In genomic region chr1:246567258-246568235, GRCh38 we compare ENCODE assay signal across 1 cellular context.
TF ChIP-seq lines count a peak whose summit lies in the region.

No MANE protein-coding gene starts in this region.

TF ChIP-seq in K562, 482 proteins besides CTCF, POLR2A, EP300 and RAD21 (continued from another document and continues in another):
- TF ChIP-seq ZNF609 (CRISPR knock-in tag; IDR thresholded peaks at IDR 0.05; ENCODE audit: borderline replicate concordance), result no peak
- no peak for TF ChIP-seq NFYB (IDR thresholded peaks at IDR 0.05; ENCODE audit: extremely low read depth, insufficient read length)
- TF ChIP-seq HMG20A (CRISPR knock-in tag; conservative IDR thresholded peaks at IDR 0.05), result no peak
- TF ChIP-seq ZNF212 (CRISPR knock-in tag; IDR thresholded peaks at IDR 0.05), result no peak
- TF ChIP-seq GABPB1 (CRISPR knock-in tag; IDR thresholded peaks at IDR 0.05), result 0 out of 2 replicates have a peak, but pooled peaks have one; percentile 29
- TF ChIP-seq KLF13 (tag; IDR thresholded peaks at IDR 0.05; ENCODE audit: borderline replicate concordance, low read depth), result no peak
- TF ChIP-seq ZNF3 (CRISPR knock-in tag; IDR thresholded peaks at IDR 0.05), result no peak
- TF ChIP-seq PRPF4 (IDR thresholded peaks at IDR 0.05; ENCODE audit: insufficient read depth, low read depth, low read length, poor library complexity, severe bottlenecking), result no peak
- no peak for TF ChIP-seq NFE2 (IDR thresholded peaks at IDR 0.05; ENCODE audit: low read depth)
- TF ChIP-seq CREB5 (CRISPR knock-in tag; IDR thresholded peaks at IDR 0.05), result no peak
- TF ChIP-seq SMARCC2 (IDR thresholded peaks at IDR 0.05; ENCODE audit: low read depth), result 0 out of 2 replicates have a peak, but pooled peaks have one; percentile 4
- TF ChIP-seq TGIF2 (CRISPR knock-in tag; IDR thresholded peaks at IDR 0.05), result no peak
- TF ChIP-seq PHF21A (IDR thresholded peaks at IDR 0.05; ENCODE audit: borderline replicate concordance, low read depth), result no peak
- TF ChIP-seq ZC3H8 (IDR thresholded peaks at IDR 0.05), result no peak
- no peak for TF ChIP-seq HDAC8 (tag; IDR thresholded peaks at IDR 0.05)
- TF ChIP-seq ESRRA (IDR thresholded peaks at IDR 0.05; ENCODE audit: borderline replicate concordance, low read depth), result no peak
- TF ChIP-seq ZNF398 (CRISPR knock-in tag; IDR thresholded peaks at IDR 0.05), result no peak
- no peak for TF ChIP-seq ETV6 (IDR thresholded peaks at IDR 0.05; ENCODE audit: borderline replicate concordance in 1 of 2, low read depth in 2 of 2, low read length in 1 of 2)
- no peak for TF ChIP-seq ETV6 (CRISPR knock-in tag; IDR thresholded peaks at IDR 0.05; ENCODE audit: borderline replicate concordance)
- no peak for TF ChIP-seq ZNF12 (CRISPR knock-in tag; IDR thresholded peaks at IDR 0.05)
- no peak for TF ChIP-seq NEUROD1 (IDR thresholded peaks at IDR 0.05; ENCODE audit: borderline replicate concordance, low read depth, low read length, partially characterized antibody)
- TF ChIP-seq SMAD4 (CRISPR knock-in tag; conservative IDR thresholded peaks at IDR 0.05), result no peak
- TF ChIP-seq CEBPG (CRISPR knock-in tag; IDR thresholded peaks at IDR 0.05), result no peak
- peak; percentile 80 to 92 for TF ChIP-seq CEBPG (tag; conservative IDR thresholded peaks at IDR 0.05 in 1 of 2, IDR thresholded peaks at IDR 0.05 in 1 of 2)
- TF ChIP-seq HMGXB4 (CRISPR knock-in tag; IDR thresholded peaks at IDR 0.05), result no peak
- TF ChIP-seq RFX7 (CRISPR knock-in tag; IDR thresholded peaks at IDR 0.05), result no peak
- no peak for TF ChIP-seq ZNF655 (CRISPR knock-in tag; IDR thresholded peaks at IDR 0.05)
- no peak for TF ChIP-seq RBM25 (IDR thresholded peaks at IDR 0.05; ENCODE audit: low read depth, low read length, severe bottlenecking)
- TF ChIP-seq BRD9 (IDR thresholded peaks at IDR 0.05; ENCODE audit: low read depth, partially characterized antibody), result no peak
- no peak for TF ChIP-seq RFX1 (IDR thresholded peaks at IDR 0.05)
- no peak for TF ChIP-seq NFATC3 (IDR thresholded peaks at IDR 0.05)
- no peak for TF ChIP-seq POLR2B (IDR thresholded peaks at IDR 0.05; ENCODE audit: low read depth, partially characterized antibody)
- no peak for TF ChIP-seq EWSR1 (IDR thresholded peaks at IDR 0.05; ENCODE audit: borderline replicate concordance, low read depth, partially characterized antibody)
- no peak for TF ChIP-seq NR4A1 (CRISPR knock-in tag; IDR thresholded peaks at IDR 0.05)
- no peak for TF ChIP-seq NR4A1 (tag; IDR thresholded peaks at IDR 0.05)
- no peak for TF ChIP-seq ZNF436 (CRISPR knock-in tag; IDR thresholded peaks at IDR 0.05)
- no peak for TF ChIP-seq JUND (IDR thresholded peaks at IDR 0.05; ENCODE audit: borderline replicate concordance, low read depth, low read length)
- 0 out of 3 replicates have a peak, but pooled peaks have one; percentile 9 for TF ChIP-seq JUND (tag; IDR thresholded peaks at IDR 0.05; ENCODE audit: borderline replicate concordance, low read depth, low read length)
- TF ChIP-seq BHLHE40 (IDR thresholded peaks at IDR 0.05; ENCODE audit: low read length), result no peak
- no peak for TF ChIP-seq CBFB (CRISPR knock-in tag; IDR thresholded peaks at IDR 0.05)
- TF ChIP-seq ZBTB12 (CRISPR knock-in tag; IDR thresholded peaks at IDR 0.05), result no peak
- TF ChIP-seq HBP1 (CRISPR knock-in tag; IDR thresholded peaks at IDR 0.05), result no peak
- TF ChIP-seq MTA1 (IDR thresholded peaks at IDR 0.05; ENCODE audit: borderline replicate concordance), result no peak
- TF ChIP-seq ZNF354B (CRISPR knock-in tag; IDR thresholded peaks at IDR 0.05), result no peak
- TF ChIP-seq ZNF639 (CRISPR knock-in tag; conservative IDR thresholded peaks at IDR 0.05 in 1 of 2, IDR thresholded peaks at IDR 0.05 in 1 of 2), result 0 out of 4 replicates have a peak, but pooled peaks of 1 of the 2 experiments have one; percentile 19
- TF ChIP-seq HES1 (IDR thresholded peaks at IDR 0.05; ENCODE audit: low read depth), result no peak
- TF ChIP-seq RNF2 (IDR thresholded peaks at IDR 0.05), result no peak
- TF ChIP-seq EHMT2 (IDR thresholded peaks at IDR 0.05), result no peak
- no peak for TF ChIP-seq MBD2 (IDR thresholded peaks at IDR 0.05; ENCODE audit: borderline replicate concordance, low read depth)
- no peak for TF ChIP-seq ARID3B (CRISPR knock-in tag; IDR thresholded peaks at IDR 0.05; ENCODE audit: borderline replicate concordance)
- no peak for TF ChIP-seq SOX6 (IDR thresholded peaks at IDR 0.05)
